In the genomic region with DNA sequence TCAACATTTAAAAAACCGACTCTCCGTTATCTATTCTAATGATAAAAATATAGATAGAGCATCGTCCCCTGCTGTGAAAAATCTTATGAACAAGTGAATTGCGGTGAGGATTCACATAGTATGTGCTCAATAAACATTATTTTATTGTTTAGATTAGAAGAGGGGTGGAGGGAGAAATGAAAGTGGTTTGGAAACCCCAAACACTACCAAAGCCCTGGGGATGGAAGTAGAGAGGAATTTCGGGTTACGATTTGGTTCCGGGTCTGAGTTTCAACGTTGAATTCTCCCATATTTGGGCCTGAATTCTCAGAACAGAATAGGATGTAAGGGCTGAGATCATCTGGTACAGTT, we compare ENCODE assay signal across 8 cellular contexts. TPM values are rescaled to one million over a fixed set of nuclear protein-coding genes. Genes with fewer than 3 reads are reported as not detected.
DNase-seq lines count a peak whose midpoint lies in the region; ATAC-seq and TF ChIP-seq lines count a peak whose summit lies in the region.

No MANE protein-coding gene starts in this region.

- H3K36me3 Mint-ChIP-seq in nephron progenitor cell (ENCODE audit: low read depth), result no peaks in the 10 kb centered on the region

- WGBS in ectodermal cell, 2 experiments, result 28 to 44% methylated on average over 4 to 6 of the region's 8 CpGs

- H3K36me3 ChIP-seq in BE2C (no peaks in the 10 kb centered on the region), MG63 (peaks cover 13% of the 10 kb centered on the region), ectodermal cell (ENCODE audit: control insufficient read depth, insufficient read depth, low read length) (no peaks in the 10 kb centered on the region)

- no peak for TF ChIP-seq CTCF in BE2C (IDR thresholded peaks at IDR 0.05; ENCODE audit: low read depth, low read length)
- no peak for TF ChIP-seq CTCF in nephron progenitor cell (IDR thresholded peaks at IDR 0.05)

- H3K4me1 ChIP-seq in BE2C (peaks cover 4% of the 10 kb centered on the region; the same call in 1 of the 2 replicates), ectodermal cell (ENCODE audit: control insufficient read depth, insufficient read depth, low read length) (peaks cover 4% of the 10 kb centered on the region)

- H3K4me3 Mint-ChIP-seq in nephron progenitor cell, result peak overlapping the region; percentile 92

- no peak overlapping the region for H3K27ac ChIP-seq in ectodermal cell (ENCODE audit: insufficient read depth, low read depth, low read length, poor library complexity, severe bottlenecking)

- intact Hi-C loops in posterior vena cava (cut with DNase I), result no loop called here

- H3K4me1 Mint-ChIP-seq in nephron progenitor cell, result peaks cover 13% of the 10 kb centered on the region

- DNase-seq in BE2C (no peak), MG63 (no peak), nephron progenitor cell (no peak), posterior vena cava (ENCODE audit: low spot score) (no peak)
- DNase-seq in stimulated activated CD4-positive, alpha-beta T cell treated with anti-CD3 and anti-CD28 coated beads, Interleukin-12 subunit alpha, Interleukin-12 subunit beta, amount 100 ng/mL, for 4 hours, result no peak

- ATAC-seq in HG02852 (IDR thresholded peaks at IDR 0.05; ENCODE audit: unreplicated experiment), result no peak
- ATAC-seq in activated CD4-positive, CD25-positive, alpha-beta regulatory T cell treated with anti-CD3 and anti-CD28 coated beads, Interleukin-2, amount 50 U/mL, for 24 hours, result no peak

- H3K4me3 ChIP-seq in BE2C (ENCODE audit: low read depth, low read length), result peak overlapping the region; percentile 86
- peak overlapping the region; percentile 83 for H3K4me3 ChIP-seq in MG63
- peak overlapping the region; percentile 84 for H3K4me3 ChIP-seq in ectodermal cell (ENCODE audit: insufficient read depth, low read depth, low read length)

- H3K9me3 ChIP-seq in BE2C (no peaks in the 10 kb centered on the region), MG63 (no peaks in the 10 kb centered on the region), ectodermal cell (ENCODE audit: control insufficient read depth, low read length) (no peaks in the 10 kb centered on the region)

- no peaks in the 10 kb centered on the region for H3K9me3 Mint-ChIP-seq in nephron progenitor cell

- H3K27me3 ChIP-seq in BE2C, result no peaks in the 10 kb centered on the region
- H3K27me3 ChIP-seq in MG63, result no peaks in the 10 kb centered on the region
- H3K27me3 ChIP-seq in ectodermal cell (ENCODE audit: control insufficient read depth, insufficient read depth, low read length, poor library complexity, severe bottlenecking), result no peaks in the 10 kb centered on the region

- peak overlapping the region; percentile 73 for H3K27ac Mint-ChIP-seq in nephron progenitor cell

- peaks cover 4% of the 10 kb centered on the region for H3K27me3 Mint-ChIP-seq in nephron progenitor cell (ENCODE audit: low read depth, poor library complexity)

RNA-seq across cellular contexts. Expression of a gene that starts 0.5 kb away (rescaled TPM):
- polyA plus RNA-seq in BE2C (2012; ENCODE audit: insufficient read depth, insufficient read length, low read depth), result 17.7 TPM
- total RNA-seq in MG63 (2014; rRNA removed; shearing (Covaris generic); ENCODE audit: low replicate concordance), result 18.9 and 24.0 TPM in 2 replicates
- 18.9 TPM for polyA plus RNA-seq in ectodermal cell (2013, experiment 1 of 4)
- polyA plus RNA-seq in ectodermal cell (2013, experiment 2 of 4), result 21.3 TPM
- polyA plus RNA-seq in ectodermal cell (2013, experiment 3 of 4), result 18.8 TPM
- polyA plus RNA-seq in ectodermal cell (2013, experiment 4 of 4), result 20.9 TPM
- 10 to 100 TPM; 59.2 to 62.9 TPM for total RNA-seq in posterior vena cava

RNA-seq across cellular contexts. Expression of a gene that starts 46.8 kb away (rescaled TPM):
- polyA plus RNA-seq in BE2C (2012; ENCODE audit: insufficient read depth, insufficient read length, low read depth), result 4.5 TPM
- 12.0 and 12.1 TPM in 2 replicates for total RNA-seq in MG63 (2014; rRNA removed; shearing (Covaris generic); ENCODE audit: low replicate concordance)
- 14.6 TPM for polyA plus RNA-seq in ectodermal cell (2013, experiment 1 of 4)
- 15.2 TPM for polyA plus RNA-seq in ectodermal cell (2013, experiment 2 of 4)
- polyA plus RNA-seq in ectodermal cell (2013, experiment 3 of 4), result 10.3 TPM
- polyA plus RNA-seq in ectodermal cell (2013, experiment 4 of 4), result 10.9 TPM
- total RNA-seq in posterior vena cava, result 10 to 100 TPM; 16.5 to 21.0 TPM

RNA-seq across cellular contexts. Expression of a gene that starts 58.0 kb away (rescaled TPM):
- polyA plus RNA-seq in BE2C (2012; ENCODE audit: insufficient read depth, insufficient read length, low read depth), result 55.5 TPM
- 68.6 and 72.5 TPM in 2 replicates for total RNA-seq in MG63 (2014; rRNA removed; shearing (Covaris generic); ENCODE audit: low replicate concordance)
- 61.4 TPM for polyA plus RNA-seq in ectodermal cell (2013, experiment 1 of 4)
- 60.2 TPM for polyA plus RNA-seq in ectodermal cell (2013, experiment 2 of 4)
- 49.4 TPM for polyA plus RNA-seq in ectodermal cell (2013, experiment 3 of 4)
- polyA plus RNA-seq in ectodermal cell (2013, experiment 4 of 4), result 58.7 TPM
- total RNA-seq in posterior vena cava, result 10 to 100 TPM; 27.9 to 29.6 TPM
